ENCODE assay signal across 8 cellular contexts in genomic region chr19:12994701-12995595, GRCh38. TPM values are rescaled to one million over a fixed set of nuclear protein-coding genes. Genes with fewer than 3 reads are reported as not detected.
DNase-seq lines count a peak whose midpoint lies in the region; ATAC-seq and TF ChIP-seq lines count a peak whose summit lies in the region.

NFIX (plus strand) TSS chr19:12995475; CDS start chr19:12995838, 363 bp downstream.

- TF ChIP-seq CTCF in left ventricle myocardium inferior (IDR thresholded peaks at IDR 0.05; ENCODE audit: borderline replicate concordance) (no peak), psoas muscle (IDR thresholded peaks at IDR 0.05) (no peak)

- H3K27ac ChIP-seq in left ventricle myocardium inferior (replicated peaks) (peak within 1 kb of the TSS; percentile 89), psoas muscle (peak within 1 kb of the TSS; percentile 99)

- H3K27me3 ChIP-seq in left ventricle myocardium inferior (ENCODE audit: low read depth) (no peaks in the 10 kb centered on the region), psoas muscle (ENCODE audit: insufficient read depth in 3 of 3, low read length in 2 of 3) (no peaks in the 10 kb centered on the region)

- intact Hi-C loops in left ventricle myocardium inferior (cut with micrococcal nuclease): loop anchor here (10.0 kb wide), 1 partner anchor 70 kb away; no protein-coding TSS in a partner anchor
- intact Hi-C loops in psoas muscle (cut with DNase I): loop anchor here in 1 of 2 donors (5.0 kb wide), 1 partner anchor 37 kb away; no protein-coding TSS in a partner anchor

- H3K4me3 ChIP-seq in left ventricle myocardium inferior: peak within 1 kb of the TSS; percentile 85
- H3K4me3 ChIP-seq in psoas muscle: peak within 1 kb of the TSS; percentile 95

- no peaks in the 10 kb centered on the region for H3K9me3 ChIP-seq in left ventricle myocardium inferior (replicated peaks)
- no peaks in the 10 kb centered on the region for H3K9me3 ChIP-seq in psoas muscle

- ATAC-seq in psoas muscle: peak; percentile 34 to 43 (median 38)

- peaks cover 39% of the 10 kb centered on the region for H3K4me1 ChIP-seq in left ventricle myocardium inferior
- H3K4me1 ChIP-seq in psoas muscle: peaks cover 28% of the 10 kb centered on the region

- DNase-seq in NCI-H2227 (lab: John Stamatoyannopoulos, UW; ENCODE audit: unreplicated experiment) (peak; percentile 26), NCI-H2227 treated with DMSO at 0.1 percent for 48 hours (lab: John Stamatoyannopoulos, UW) (no peak), T-helper 1 cell (peak in 3 of 5 donors; percentile 39 to 49 (median 45)), amniotic epithelial cell (ENCODE audit: low read depth) (peak; percentile 32), left ventricle myocardium inferior (peak; percentile 81), psoas muscle (peak; percentile 79 to 89), NCI-H82 treated with DMSO at 0.1 percent for 48 hours (lab: John Stamatoyannopoulos, UW; ENCODE audit: unreplicated experiment) (no peak), NCI-H526 (lab: John Stamatoyannopoulos, UW) (no peak)

- H3K36me3 ChIP-seq in left ventricle myocardium inferior (peaks cover 14% of the 10 kb centered on the region), psoas muscle (ENCODE audit: insufficient read depth in 1 of 2, low read depth in 1 of 2) (peaks cover 0 to 5% of the 10 kb centered on the region in 2 donors)

- WGBS in psoas muscle, 3 donors: 9 to 25% (median 18%) methylated on average over 42 to 83 of the region's 84 CpGs

RNA-seq across cellular contexts. Expression of gene NFIX, which starts in this region (rescaled TPM):
- total RNA-seq in left ventricle myocardium inferior (118 TPM), psoas muscle (100 to 1,000 TPM; 220 to 347 (median 268) TPM)
- 100 to 1,000 TPM in 1 of 3 donors, 10 to 100 TPM in 2; 22.2 to 158 (median 43.8) TPM for polyA plus RNA-seq in psoas muscle

Comparison
In these comparisons a context has a peak if more than half of its experiments do, and no peak if none do; other contexts are left out.
1. DNase-seq: peak in NCI-H2227 (single experiment), T-helper 1 cell (3 of 5), amniotic epithelial cell (single experiment), left ventricle myocardium inferior (single experiment) and psoas muscle (2 of 2); none in NCI-H2227 treated with DMSO at 0.1 percent for 48 hours (single experiment), NCI-H82 treated with DMSO at 0.1 percent for 48 hours (single experiment) and NCI-H526 (0 of 2).